In genomic region chr3:115217678-115218451, GRCh38 we compare ENCODE assay signal across 8 cellular contexts.
DNase-seq lines count a peak whose midpoint lies in the region; ATAC-seq lines count a peak whose summit lies in the region.

No MANE protein-coding gene starts in this region.

- H3K27ac ChIP-seq in epithelial cell of prostate, result no peak overlapping the region

- DNase-seq in CD1c-positive myeloid dendritic cell (ENCODE audit: extremely low spot score) (peak; percentile 19), NAMALWA (ENCODE audit: low spot score) (peak; percentile 67), SHP77 treated with DMSO at 0.1 percent for 48 hours (lab: John Stamatoyannopoulos, UW) (peak; percentile 64), epithelial cell of prostate (ENCODE audit: low read depth, low spot score) (peak; percentile 3), midbrain (lab: John Stamatoyannopoulos, UW) (peak; percentile 48), mesenteric fat pad (ENCODE audit: low spot score) (no peak)

- ATAC-seq in GM18909 (IDR thresholded peaks at IDR 0.05; ENCODE audit: poor library complexity, unreplicated experiment) (peak; percentile 64), HG03521 (IDR thresholded peaks at IDR 0.05; ENCODE audit: unreplicated experiment) (no peak)
